25 cellular contexts compared by ENCODE assay signal in genomic region chr1:226743259-226743658, GRCh38.
"Had no signal": no experiment of that assay in that cellular context is flagged by ENCODE, and none has a peak within 500 bp of the region (broad histone marks: within the 10 kb centered on the region; RNA-seq: fewer than 3 reads in every experiment).

No MANE protein-coding gene starts in this region.

- H3K4me3 ChIP-seq: left lung, lower lobe of right lung, pancreas, prostate gland, skin epidermis, spleen, suprapubic skin, thoracic aorta, tibial artery, upper lobe of right lung had no signal

- H3K27ac ChIP-seq: left lung, lower lobe of right lung, pancreas, prostate gland, skin epidermis, spleen, suprapubic skin, thoracic aorta, tibial artery, upper lobe of right lung had no signal

- FAIRE-seq: keratinocyte, pancreas, urothelium cell line had no signal

- H3K4me1 ChIP-seq: prostate gland had no signal

- H3K36me3 ChIP-seq: left lung, lower lobe of right lung, pancreas, prostate gland, spleen, suprapubic skin, thoracic aorta, tibial artery, upper lobe of right lung had no signal

- ATAC-seq: left colon; left lung; lower lobe of right lung; naive thymus-derived CD8-positive, alpha-beta T cell; pancreas; right cardiac atrium; sciatic nerve; stimulated activated effector memory CD8-positive, alpha-beta T cell treated with anti-CD3 and anti-CD28 coated beads, Interleukin-12 subunit alpha, Interleukin-12 subunit beta, amount 100 ng/mL, for 72 hours; upper lobe of right lung had no signal

- H3K9me3 ChIP-seq: pancreas, prostate gland, suprapubic skin, thoracic aorta, tibial artery, upper lobe of right lung had no signal

- DNase-seq: left colon; left lung; lower lobe of right lung; mammary epithelial cell; mesenchymal stem cell; naive thymus-derived CD8-positive, alpha-beta T cell; nucleus accumbens; pancreas; posterior cingulate gyrus; retina; right cardiac atrium; spleen; stimulated activated CD4-positive, alpha-beta T cell treated with anti-CD3 and anti-CD28 coated beads, Interleukin-4, amount 100 ng/mL, for 24 hours; stimulated activated naive CD4-positive, alpha-beta T cell; tibial artery; trophoblast cell; upper lobe of right lung had no signal
